In the genomic region with DNA sequence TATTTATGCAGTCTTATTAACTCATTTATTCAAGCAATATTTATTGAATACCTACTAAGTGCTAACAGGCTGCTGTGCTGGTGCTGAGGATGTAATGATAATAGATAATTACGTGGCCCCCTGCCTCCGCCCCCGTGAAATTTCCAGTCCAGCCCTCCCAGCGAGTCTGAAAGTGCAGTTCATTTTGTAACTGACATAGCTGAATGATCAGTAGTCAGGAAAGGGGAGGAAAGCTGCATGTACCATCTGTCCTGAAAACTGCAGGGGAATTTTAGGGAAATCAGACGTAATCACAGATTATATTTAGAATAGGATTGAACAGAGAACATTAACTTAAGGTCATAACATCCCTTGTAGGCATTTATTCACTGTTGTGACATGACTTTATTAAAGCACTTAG, we compare ENCODE assay signal across 16 cellular contexts.
"Had no signal": no experiment of that assay in that cellular context is flagged by ENCODE, and none has a peak within 500 bp of the region (broad histone marks: within the 10 kb centered on the region; RNA-seq: fewer than 3 reads in every experiment).

No MANE protein-coding gene starts in this region.

- H3K4me1 ChIP-seq: breast epithelium, upper lobe of right lung had no signal

- H3K27me3 ChIP-seq: breast epithelium, upper lobe of right lung had no signal

- H3K9me3 ChIP-seq: upper lobe of right lung had no signal

- ATAC-seq: activated CD4-positive, CD25-positive, alpha-beta regulatory T cell treated with anti-CD3 and anti-CD28 coated beads, Interleukin-2, amount 50 U/mL, for 24 hours; activated T-helper 17 cell treated with anti-CD3 and anti-CD28 coated beads, Interleukin-2, amount 50 U/mL, for 72 hours; esophagus mucosa; left colon; SK-N-SH treated with all-trans-retinoic acid at 6 μM for 48 hours; upper lobe of right lung had no signal

- DNase-seq: activated naive CD4-positive, alpha-beta T cell treated with Interleukin-2 at 50 U/mL for 16 hours; activated T-cell treated with anti-CD3 and anti-CD28 coated beads for 4 hours; anterior cingulate cortex; foreskin fibroblast; immature natural killer cell; left colon; nephron progenitor cell; occipital lobe; T-helper 1 cell; T1000; upper lobe of right lung had no signal

- H3K4me3 ChIP-seq: breast epithelium, upper lobe of right lung had no signal

- H3K36me3 ChIP-seq: breast epithelium, upper lobe of right lung had no signal

- H3K27ac ChIP-seq: breast epithelium, upper lobe of right lung had no signal
